ENCODE assay signal across 8 cellular contexts in the genomic region with DNA sequence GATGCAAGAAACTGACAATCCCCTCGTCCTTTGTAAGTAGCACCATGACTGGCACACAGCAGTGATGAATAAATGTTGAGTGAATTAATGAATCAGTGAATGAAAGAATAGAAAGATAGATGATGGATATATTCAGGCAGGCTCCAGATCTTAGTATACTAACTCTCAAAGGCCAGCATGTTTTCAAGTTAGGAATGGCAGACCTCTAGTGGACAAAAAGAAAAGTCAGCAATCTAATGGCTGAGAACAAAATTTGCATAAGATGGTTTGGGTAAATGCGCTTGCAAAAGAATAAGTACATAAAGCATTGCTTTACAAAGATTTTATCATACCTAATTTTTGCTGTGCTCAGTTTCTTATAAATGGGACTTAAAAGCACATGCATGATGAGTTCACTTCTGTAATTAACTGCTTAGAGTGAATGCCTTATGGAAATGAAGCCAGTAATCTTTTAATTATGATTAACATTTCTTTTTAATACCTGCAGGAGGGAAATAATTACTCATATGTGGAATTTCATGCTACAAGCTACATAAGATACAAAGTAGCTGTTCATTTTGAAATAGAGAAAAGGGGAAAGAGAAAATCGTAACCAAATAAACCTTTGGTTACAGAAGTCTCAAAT.
DNase-seq lines count a peak whose midpoint lies in the region; ATAC-seq and TF ChIP-seq lines count a peak whose summit lies in the region.

No MANE protein-coding gene starts in this region.

- no peak overlapping the region for H3K9ac ChIP-seq in SK-N-MC (ENCODE audit: insufficient read length)

- no peaks in the 10 kb centered on the region for H3K36me3 ChIP-seq in SK-N-MC (ENCODE audit: insufficient read depth, low read length)
- no peaks in the 10 kb centered on the region for H3K36me3 ChIP-seq in esophagus squamous epithelium

- 42 to 49% methylated on average over 3 of the region's 3 CpGs for WGBS in esophagus squamous epithelium, 2 donors

- peaks cover 7 to 8% of the 10 kb centered on the region in 2 donors for H3K4me1 Mint-ChIP-seq in natural killer cell treated with Interleukin-12 subunit alpha and Interleukin-12 subunit beta and Interleukin-15 and Interleukin-18, amount 100 ng/mL, for 72 hours (ENCODE audit: low read depth in 2 of 2)

- H3K9me3 ChIP-seq in SK-N-MC (ENCODE audit: low read depth, low read length) (no peaks in the 10 kb centered on the region), esophagus squamous epithelium (no peaks in the 10 kb centered on the region)

- no peaks in the 10 kb centered on the region for H3K27me3 ChIP-seq in esophagus squamous epithelium

- intact Hi-C loops in esophagus squamous epithelium (cut with DNase I) = loop anchor here (5.0 kb wide), 1 partner anchor 207 kb away; no protein-coding TSS in a partner anchor

- H3K4me3 ChIP-seq in SK-N-MC = no peak overlapping the region
- H3K4me3 ChIP-seq in esophagus squamous epithelium = no peak overlapping the region

- no peak overlapping the region for H3K4me3 Mint-ChIP-seq in natural killer cell treated with Interleukin-12 subunit alpha and Interleukin-12 subunit beta and Interleukin-15 and Interleukin-18, amount 100 ng/mL, for 72 hours

- H3K27ac ChIP-seq in SK-N-MC (no peak overlapping the region), esophagus squamous epithelium (no peak overlapping the region)

- ATAC-seq in GM21786 (IDR thresholded peaks at IDR 0.05; ENCODE audit: unreplicated experiment) = peak; percentile 80
- ATAC-seq in natural killer cell treated with Interleukin-12 subunit alpha and Interleukin-12 subunit beta and Interleukin-15 and Interleukin-18, amount 100 ng/mL, for 72 hours = no peak

- peak; percentile 22 to 69 (median 64) for TF ChIP-seq CTCF in esophagus squamous epithelium (IDR thresholded peaks at IDR 0.05)

- H3K27me3 Mint-ChIP-seq in natural killer cell treated with Interleukin-12 subunit alpha and Interleukin-12 subunit beta and Interleukin-15 and Interleukin-18, amount 100 ng/mL, for 72 hours = peaks cover 0 to 5% of the 10 kb centered on the region in 2 donors

- no peaks in the 10 kb centered on the region for H3K9me3 Mint-ChIP-seq in natural killer cell treated with Interleukin-12 subunit alpha and Interleukin-12 subunit beta and Interleukin-15 and Interleukin-18, amount 100 ng/mL, for 72 hours

- DNase-seq in SIG-M5 treated with dmso at 0.1 percent for 504 hours (lab: John Stamatoyannopoulos, UW; ENCODE audit: unreplicated experiment) (peak; percentile 29), SIG-M5 (lab: John Stamatoyannopoulos, UW) (no peak), Kasumi-1 (lab: John Stamatoyannopoulos, UW) (peak; percentile 78 to 84), SK-N-MC (ENCODE audit: low read depth, low spot score) (peak; percentile 6), esophagus squamous epithelium (lab: John Stamatoyannopoulos, UW) (no peak)
- DNase-seq in natural killer cell treated with Interleukin-12 subunit alpha and Interleukin-12 subunit beta and Interleukin-15 and Interleukin-18, amount 100 ng/mL, for 72 hours (ENCODE audit: low spot score) = peak; percentile 62
- DNase-seq in stimulated activated CD4-positive, alpha-beta T cell treated with anti-CD3 and anti-CD28 coated beads, Interleukin-12 subunit alpha, Interleukin-12 subunit beta, amount 100 ng/mL, for 4 hours = no peak

- H3K27ac Mint-ChIP-seq in natural killer cell treated with Interleukin-12 subunit alpha and Interleukin-12 subunit beta and Interleukin-15 and Interleukin-18, amount 100 ng/mL, for 72 hours = no peak overlapping the region

- no peaks in the 10 kb centered on the region for H3K36me3 Mint-ChIP-seq in natural killer cell treated with Interleukin-12 subunit alpha and Interleukin-12 subunit beta and Interleukin-15 and Interleukin-18, amount 100 ng/mL, for 72 hours

- TF ChIP-seq POLR2A in esophagus squamous epithelium (IDR thresholded peaks at IDR 0.05) = no peak

- no peaks in the 10 kb centered on the region for H3K4me1 ChIP-seq in esophagus squamous epithelium

Comparison
In these comparisons a context has a peak if more than half of its experiments do, and no peak if none do; other contexts are left out.
1. DNase-seq: peak in SIG-M5 treated with dmso at 0.1 percent for 504 hours (single experiment), Kasumi-1 (2 of 2), SK-N-MC (single experiment) and natural killer cell treated with Interleukin-12 subunit alpha and Interleukin-12 subunit beta and Interleukin-15 and Interleukin-18, amount 100 ng/mL, for 72 hours (single experiment); none in SIG-M5 (single experiment), esophagus squamous epithelium (single experiment) and stimulated activated CD4-positive, alpha-beta T cell treated with anti-CD3 and anti-CD28 coated beads, Interleukin-12 subunit alpha, Interleukin-12 subunit beta, amount 100 ng/mL, for 4 hours (single experiment).